8 cellular contexts compared by ENCODE assay signal in genomic region chr14:92108345-92109254, GRCh38. TPM values are rescaled to one million over a fixed set of nuclear protein-coding genes. Genes with fewer than 3 reads are reported as not detected.
DNase-seq lines count a peak whose midpoint lies in the region; ATAC-seq, FAIRE-seq and TF ChIP-seq lines count a peak whose summit lies in the region.
"Had no signal": no experiment of that assay in that cellular context is flagged by ENCODE, and none has a peak within 500 bp of the region (broad histone marks: within the 10 kb centered on the region; RNA-seq: fewer than 3 reads in every experiment).

No MANE protein-coding gene starts in this region.

- H3K27ac Mint-ChIP-seq in natural killer cell treated with Interleukin-12 subunit alpha and Interleukin-12 subunit beta and Interleukin-15 and Interleukin-18, amount 100 ng/mL, for 72 hours = no peak overlapping the region
- H3K27ac Mint-ChIP-seq in osteocyte (ENCODE audit: unreplicated experiment) = no peak overlapping the region

- H3K27me3 Mint-ChIP-seq in natural killer cell treated with Interleukin-12 subunit alpha and Interleukin-12 subunit beta and Interleukin-15 and Interleukin-18, amount 100 ng/mL, for 72 hours = peaks cover 0 to 3% of the 10 kb centered on the region in 2 donors
- peaks cover 7% of the 10 kb centered on the region for H3K27me3 Mint-ChIP-seq in osteocyte (ENCODE audit: unreplicated experiment)

- ATAC-seq in GM12878 = no peak; the same call in 2 of the 3 replicates
- ATAC-seq in GM18868 (IDR thresholded peaks at IDR 0.05; ENCODE audit: unreplicated experiment) = no peak
- ATAC-seq in natural killer cell treated with Interleukin-12 subunit alpha and Interleukin-12 subunit beta and Interleukin-15 and Interleukin-18, amount 100 ng/mL, for 72 hours = no peak

- no peaks in the 10 kb centered on the region for H3K9me3 Mint-ChIP-seq in natural killer cell treated with Interleukin-12 subunit alpha and Interleukin-12 subunit beta and Interleukin-15 and Interleukin-18, amount 100 ng/mL, for 72 hours
- H3K9me3 Mint-ChIP-seq in osteocyte (ENCODE audit: unreplicated experiment) = no peaks in the 10 kb centered on the region

- peak overlapping the region; percentile 67 for H3K9ac ChIP-seq in Karpas-422 (ENCODE audit: low read length)
- no peak overlapping the region for H3K9ac ChIP-seq in GM12878 (ENCODE audit: control insufficient read depth, insufficient read depth, low read length)

- H3K4me3 ChIP-seq in GM12865 (ENCODE audit: low read depth, low read length) (peak overlapping the region; percentile 27; the same call in 1 of the 2 replicates), Karpas-422 (ENCODE audit: low read length) (peak overlapping the region; percentile 59), GM12878 (no peak overlapping the region), neuron (ENCODE audit: low read length) (no peak overlapping the region)
- H3K4me3 ChIP-seq: Peyer's patch had no signal

- H3K36me3 ChIP-seq in Karpas-422 (ENCODE audit: insufficient read depth, low read length) (no peaks in the 10 kb centered on the region), GM12878 (ENCODE audit: control insufficient read depth in 2 of 2, insufficient read depth in 2 of 2, low read length in 1 of 2) (no peaks in the 10 kb centered on the region), neuron (ENCODE audit: insufficient read depth, low read length) (no peaks in the 10 kb centered on the region)
- H3K36me3 ChIP-seq: Peyer's patch had no signal

- H3K9me2 ChIP-seq in Karpas-422 (replicated peaks; ENCODE audit: insufficient read depth, low read length) = no peaks in the 10 kb centered on the region

- H3K4me3 Mint-ChIP-seq in natural killer cell treated with Interleukin-12 subunit alpha and Interleukin-12 subunit beta and Interleukin-15 and Interleukin-18, amount 100 ng/mL, for 72 hours = no peak overlapping the region
- no peak overlapping the region for H3K4me3 Mint-ChIP-seq in osteocyte (ENCODE audit: unreplicated experiment)

- peaks cover 27% of the 10 kb centered on the region for H3K79me2 ChIP-seq in Karpas-422 (ENCODE audit: low read length)
- H3K79me2 ChIP-seq in GM12878 (ENCODE audit: control insufficient read depth, insufficient read depth, low read length) = peaks cover 15% of the 10 kb centered on the region

- FAIRE-seq in GM12878 (lab: Jason Lieb, UNC) = no peak

- WGBS in GM12878 (ENCODE audit: insufficient coverage, insufficient replicate concordance, low lambda C conversion rate, missing lambda C conversion rate) = 10% methylated on average over 11 of the region's 11 CpGs

- no peaks in the 10 kb centered on the region for H3K27me3 ChIP-seq in Karpas-422 (ENCODE audit: low read length)
- no peaks in the 10 kb centered on the region for H3K27me3 ChIP-seq in GM12878 (replicated peaks in 1 of 2; ENCODE audit: control insufficient read depth in 2 of 2, insufficient read depth in 2 of 2, low read length in 1 of 2)
- no peaks in the 10 kb centered on the region for H3K27me3 ChIP-seq in neuron (ENCODE audit: insufficient read depth, low read length)
- H3K27me3 ChIP-seq: Peyer's patch had no signal

- CTCF ChIA-PET in GM12878 (lab: Yijun Ruan, JAX) = interaction anchor here (0.6 to 4.9 kb wide), 5 partner anchors 8 to 63 kb away, joined by 3 to 143 read pairs (median 4); partner anchors contain the start of genes CPSF2 and NDUFB1

- H3K4me1 ChIP-seq in Karpas-422 (ENCODE audit: low read length) (peaks cover 42% of the 10 kb centered on the region), GM12878 (ENCODE audit: control insufficient read depth, insufficient read depth, low read length) (no peaks in the 10 kb centered on the region; the same call in 1 of the 2 replicates), neuron (ENCODE audit: insufficient read depth, low read length) (peaks cover 11% of the 10 kb centered on the region)

- BruUV-seq in GM12878 (replicated peaks; lab: Mats Ljungman, UMichigan) = no TSS peak

- peaks cover 11 to 12% of the 10 kb centered on the region in 2 donors for H3K4me1 Mint-ChIP-seq in natural killer cell treated with Interleukin-12 subunit alpha and Interleukin-12 subunit beta and Interleukin-15 and Interleukin-18, amount 100 ng/mL, for 72 hours (ENCODE audit: low read depth in 2 of 2)
- peaks cover 11% of the 10 kb centered on the region for H3K4me1 Mint-ChIP-seq in osteocyte (ENCODE audit: unreplicated experiment)

- no peaks in the 10 kb centered on the region for H3K9me3 ChIP-seq in Karpas-422 (ENCODE audit: low read length)
- no peaks in the 10 kb centered on the region for H3K9me3 ChIP-seq in GM12878 (replicated peaks; ENCODE audit: control insufficient read depth, insufficient read depth, low read length)
- no peaks in the 10 kb centered on the region for H3K9me3 ChIP-seq in neuron (ENCODE audit: low read length)
- H3K9me3 ChIP-seq: Peyer's patch had no signal

- intact Hi-C loops in GM12878 (cut with micrococcal nuclease; ENCODE audit: unreplicated experiment) = loop anchor here (5.0 kb wide), 1 partner anchor 66 kb away; the partner anchor contains the start of gene TRIP11

- H3K4me2 ChIP-seq in Karpas-422 (ENCODE audit: low read depth, low read length, poor library complexity, severe bottlenecking) (peak overlapping the region; percentile 80), GM12878 (ENCODE audit: control insufficient read depth, insufficient read depth) (peak overlapping the region; percentile 36)

- DNase-seq in GM12865 (ENCODE audit: low read depth) (peak; percentile 75), Karpas-422 (peak; percentile 96), GM12878 (ENCODE audit: low read depth, low spot score) (no peak), osteocyte (ENCODE audit: extremely low spot score, unreplicated experiment) (no peak)
- DNase-seq in natural killer cell treated with Interleukin-12 subunit alpha and Interleukin-12 subunit beta and Interleukin-15 and Interleukin-18, amount 100 ng/mL, for 72 hours (ENCODE audit: low spot score) = no peak
- DNase-seq: Peyer's patch had no signal

- TF ChIP-seq EP300 in GM12878 (IDR thresholded peaks at IDR 0.05; ENCODE audit: borderline replicate concordance in 1 of 2, control insufficient read depth in 1 of 2, low read depth in 2 of 2, low read length in 2 of 2) = no peak

- TF ChIP-seq RAD21 in GM12878 (IDR thresholded peaks at IDR 0.05; ENCODE audit: insufficient read depth, low read depth, low read length) = no peak

- POLR2A ChIA-PET in GM12878 (lab: Charles Lee) = interaction anchor here (4.7 kb wide), 1 partner anchor 13 kb away, joined by 45 read pairs; the partner anchor contains the start of genes CPSF2 and NDUFB1

- H3K36me3 Mint-ChIP-seq in natural killer cell treated with Interleukin-12 subunit alpha and Interleukin-12 subunit beta and Interleukin-15 and Interleukin-18, amount 100 ng/mL, for 72 hours = no peaks in the 10 kb centered on the region
- no peaks in the 10 kb centered on the region for H3K36me3 Mint-ChIP-seq in osteocyte (ENCODE audit: unreplicated experiment)

- TF ChIP-seq POLR2A in GM12878 (IDR thresholded peaks at IDR 0.05; ENCODE audit: low read depth, low read length) = no peak

- H2AFZ ChIP-seq in Karpas-422 (ENCODE audit: low read length) (peak overlapping the region; percentile 3), GM12878 (ENCODE audit: control insufficient read depth, low read depth, low read length) (peak overlapping the region; percentile 80), neuron (ENCODE audit: low read depth, low read length) (peak overlapping the region; percentile 49)

- H4K20me1 ChIP-seq in Karpas-422 (ENCODE audit: insufficient read depth, low read depth, low read length) (no peaks in the 10 kb centered on the region; the same call in 1 of the 2 replicates), GM12878 (ENCODE audit: control insufficient read depth, insufficient read depth) (no peaks in the 10 kb centered on the region)

- SMC1A ChIA-PET in GM12878 (lab: Charles Lee; ENCODE audit: uncharacterized antibody, unreplicated experiment) = interaction anchor here (0.9 to 1.7 kb wide), 3 partner anchors 9 to 12 kb away, joined by 3 to 7 read pairs (median 7); partner anchors contain the start of genes CPSF2 and NDUFB1

- RAD21 ChIA-PET in GM12878 (lab: Charles Lee; ENCODE audit: unreplicated experiment) = interaction anchor here (1.3 to 3.1 kb wide), 2 partner anchors 15 to 68 kb away, joined by 3 to 28 read pairs; partner anchors contain the start of genes CPSF2 and NDUFB1

- H3K27ac ChIP-seq in Karpas-422 (ENCODE audit: low read length) (peak overlapping the region; percentile 92), GM12878 (ENCODE audit: control insufficient read depth, insufficient read depth) (no peak overlapping the region)
- H3K27ac ChIP-seq: Peyer's patch had no signal

- no peak for TF ChIP-seq CTCF in GM12865 (IDR thresholded peaks at IDR 0.05; ENCODE audit: insufficient read depth, low read depth, low read length, missing control alignments)
- TF ChIP-seq CTCF in GM12878 (IDR thresholded peaks at IDR 0.05 in 2 of 3, conservative IDR thresholded peaks at IDR 0.05 in 1 of 3; ENCODE audit: control insufficient read depth in 2 of 3, extremely low read depth in 1 of 3, insufficient read depth in 1 of 3, low read depth in 3 of 3, low read length in 3 of 3) = no peak
- no peak for TF ChIP-seq CTCF in osteocyte (IDR thresholded peaks at IDR 0.05)

- in situ Hi-C loops in GM12878 (cut with MboI) = no loop called here

RNA-seq across cellular contexts. Expression of gene ATXN3, which starts 2.2 kb away (rescaled TPM):
- total RNA-seq in Karpas-422 (2014; rRNA removed; shearing (Covaris generic); ENCODE audit: low replicate concordance) = 75.2 and 92.0 TPM in 2 replicates
- 49.4 and 55.7 TPM in 2 replicates for total RNA-seq in GM12878 (2013; cell fraction: nucleolus; rRNA removed)
- total RNA-seq in GM12878 (2014; rRNA removed) (15.6 and 26.1 TPM in 2 replicates), GM12878 (2014; rRNA removed; fragmentation: Illumina TruSeq; extraction: Trizol) (16.5 and 19.1 TPM in 2 replicates), GM12878 (2021) (20.2 and 20.4 TPM in 2 replicates), osteocyte (35.7 and 41.9 TPM in 2 replicates)
- polyA plus RNA-seq in GM12878 (2011; ENCODE audit: low read depth) = 6.0 TPM
- polyA plus RNA-seq in GM12878 (2011; rRNA removed) (26.3 and 43.1 TPM in 2 replicates), GM12878 (2014; fragmentation: Illumina TruSeq; extraction: Trizol) (15.1 and 22.0 TPM in 2 replicates), GM12878 (2014; fragmentation: Nextera tagmentation; extraction: Ambion mirVana) (10 to 100 TPM; 17.0 to 21.6 TPM), GM12878 (2014; rRNA removed) (15.3 and 17.9 TPM in 2 replicates), GM12878 (2016; fragmentation: Nextera tagmentation; extraction: Ambion mirVana) (10 to 100 TPM; 27.2 to 27.3 TPM)
- polyA plus RNA-seq in GM12878 (2011; cell fraction: cytosol; rRNA removed) = 5.3 and 9.9 TPM in 2 replicates
- polyA plus RNA-seq in GM12878 (2011; cell fraction: nucleus; rRNA removed) = 10.5 and 11.2 TPM in 2 replicates
- 15.3 and 23.9 TPM in 2 replicates for polyA plus RNA-seq in GM12878 (2012)
- 13.1 and 23.6 TPM in 2 replicates for polyA minus RNA-seq in GM12878 (2011; rRNA and poly(A)+ RNA removed)
- polyA minus RNA-seq in GM12878 (2011; cell fraction: cytosol; rRNA and poly(A)+ RNA removed) = 7.8 and 9.1 TPM in 2 replicates
- polyA minus RNA-seq in GM12878 (2011; cell fraction: nucleus; rRNA and poly(A)+ RNA removed) = 7.1 and 16.7 TPM in 2 replicates
- 10 to 100 TPM; 22.3 to 27.2 TPM for total RNA-seq in natural killer cell treated with Interleukin-12 subunit alpha and Interleukin-12 subunit beta and Interleukin-15 and Interleukin-18, amount 100 ng/mL, for 72 hours

RNA-seq across cellular contexts. Expression of gene NDUFB1, which starts 12.9 kb away (rescaled TPM):
- 873 and 892 TPM in 2 replicates for total RNA-seq in Karpas-422 (2014; rRNA removed; shearing (Covaris generic); ENCODE audit: low replicate concordance)
- 43.6 and 44.9 TPM in 2 replicates for total RNA-seq in GM12878 (2013; cell fraction: nucleolus; rRNA removed)
- 301 and 360 TPM in 2 replicates for total RNA-seq in GM12878 (2014; rRNA removed)
- 346 and 374 TPM in 2 replicates for total RNA-seq in GM12878 (2014; rRNA removed; fragmentation: Illumina TruSeq; extraction: Trizol)
- total RNA-seq in GM12878 (2021) = 132 and 135 TPM in 2 replicates
- polyA plus RNA-seq in GM12878 (2011; ENCODE audit: low read depth) = 101 TPM
- 490 and 558 TPM in 2 replicates for polyA plus RNA-seq in GM12878 (2011; rRNA removed)
- polyA plus RNA-seq in GM12878 (2011; cell fraction: cytosol; rRNA removed) = 140 and 192 TPM in 2 replicates
- 115 and 140 TPM in 2 replicates for polyA plus RNA-seq in GM12878 (2011; cell fraction: nucleus; rRNA removed)
- 451 and 767 TPM in 2 replicates for polyA plus RNA-seq in GM12878 (2012)
- polyA plus RNA-seq in GM12878 (2014; fragmentation: Illumina TruSeq; extraction: Trizol) = 519 and 568 TPM in 2 replicates
- polyA plus RNA-seq in GM12878 (2014; fragmentation: Nextera tagmentation; extraction: Ambion mirVana) = 100 to 1,000 TPM; 626 to 780 TPM
- polyA plus RNA-seq in GM12878 (2014; rRNA removed) = 618 and 919 TPM in 2 replicates
- 100 to 1,000 TPM; 602 to 632 TPM for polyA plus RNA-seq in GM12878 (2016; fragmentation: Nextera tagmentation; extraction: Ambion mirVana)
- polyA minus RNA-seq in GM12878 (2011; rRNA and poly(A)+ RNA removed) = 48.3 and 55.5 TPM in 2 replicates
- 16.8 and 19.9 TPM in 2 replicates for polyA minus RNA-seq in GM12878 (2011; cell fraction: cytosol; rRNA and poly(A)+ RNA removed)
- 25.5 and 33.5 TPM in 2 replicates for polyA minus RNA-seq in GM12878 (2011; cell fraction: nucleus; rRNA and poly(A)+ RNA removed)
- 10 to 100 TPM; 69.6 to 95.5 TPM for total RNA-seq in natural killer cell treated with Interleukin-12 subunit alpha and Interleukin-12 subunit beta and Interleukin-15 and Interleukin-18, amount 100 ng/mL, for 72 hours
- total RNA-seq in osteocyte = 112 and 118 TPM in 2 replicates

RNA-seq across cellular contexts. Expression of gene CPSF2, which starts 13.2 kb away (rescaled TPM):
- total RNA-seq in Karpas-422 (2014; rRNA removed; shearing (Covaris generic); ENCODE audit: low replicate concordance) = 63.3 and 76.2 TPM in 2 replicates
- 30.6 and 33.7 TPM in 2 replicates for total RNA-seq in GM12878 (2013; cell fraction: nucleolus; rRNA removed)
- total RNA-seq in GM12878 (2014; rRNA removed) = 25.9 and 28.2 TPM in 2 replicates
- total RNA-seq in GM12878 (2014; rRNA removed; fragmentation: Illumina TruSeq; extraction: Trizol) = 60.2 and 71.8 TPM in 2 replicates
- 57.6 and 61.7 TPM in 2 replicates for total RNA-seq in GM12878 (2021)
- 11.6 TPM for polyA plus RNA-seq in GM12878 (2011; ENCODE audit: low read depth)
- polyA plus RNA-seq in GM12878 (2011; rRNA removed) = 42.0 and 63.9 TPM in 2 replicates
- polyA plus RNA-seq in GM12878 (2011; cell fraction: cytosol; rRNA removed) = 9.3 and 10.8 TPM in 2 replicates
- 6.4 and 14.4 TPM in 2 replicates for polyA plus RNA-seq in GM12878 (2011; cell fraction: nucleus; rRNA removed)
- 19.2 and 32.6 TPM in 2 replicates for polyA plus RNA-seq in GM12878 (2012)
- 52.0 and 76.6 TPM in 2 replicates for polyA plus RNA-seq in GM12878 (2014; fragmentation: Illumina TruSeq; extraction: Trizol)
- 10 to 100 TPM; 18.2 to 20.1 TPM for polyA plus RNA-seq in GM12878 (2014; fragmentation: Nextera tagmentation; extraction: Ambion mirVana)
- polyA plus RNA-seq in GM12878 (2014; rRNA removed) = 32.8 and 36.8 TPM in 2 replicates
- 10 to 100 TPM; 61.9 to 62.0 TPM for polyA plus RNA-seq in GM12878 (2016; fragmentation: Nextera tagmentation; extraction: Ambion mirVana)
- polyA minus RNA-seq in GM12878 (2011; rRNA and poly(A)+ RNA removed) = 15.1 and 27.6 TPM in 2 replicates
- 6.7 and 19.2 TPM in 2 replicates for polyA minus RNA-seq in GM12878 (2011; cell fraction: cytosol; rRNA and poly(A)+ RNA removed)
- polyA minus RNA-seq in GM12878 (2011; cell fraction: nucleus; rRNA and poly(A)+ RNA removed) = 6.9 and 19.4 TPM in 2 replicates
- 10 to 100 TPM; 65.0 to 71.9 TPM for total RNA-seq in natural killer cell treated with Interleukin-12 subunit alpha and Interleukin-12 subunit beta and Interleukin-15 and Interleukin-18, amount 100 ng/mL, for 72 hours
- total RNA-seq in osteocyte = 78.2 and 80.2 TPM in 2 replicates

Comparison
In these comparisons a context has a peak if more than half of its experiments do, and no peak if none do; other contexts are left out.
1. DNase-seq: peak in GM12865 (single experiment) and Karpas-422 (single experiment); none in GM12878 (single experiment), natural killer cell treated with Interleukin-12 subunit alpha and Interleukin-12 subunit beta and Interleukin-15 and Interleukin-18, amount 100 ng/mL, for 72 hours (single experiment) and osteocyte (single experiment).
2. H3K4me3 ChIP-seq: peak in GM12865 (single experiment) and Karpas-422 (single experiment); none in GM12878 (single experiment) and neuron (single experiment).
3. H2AFZ ChIP-seq: peak in every context shown above with its lines; median percentile 80 in GM12878; 49 in neuron; 3 in Karpas-422.